ENCODE assay signal across 1 cellular context in genomic region chr3:183811638-183812037, GRCh38.
TF ChIP-seq lines count a peak whose summit lies in the region.

No MANE protein-coding gene starts in this region.

TF ChIP-seq in WTC11, 78 proteins besides CTCF, POLR2A, EP300 and RAD21 (continued from another document):
- TF ChIP-seq, protein P1, sequence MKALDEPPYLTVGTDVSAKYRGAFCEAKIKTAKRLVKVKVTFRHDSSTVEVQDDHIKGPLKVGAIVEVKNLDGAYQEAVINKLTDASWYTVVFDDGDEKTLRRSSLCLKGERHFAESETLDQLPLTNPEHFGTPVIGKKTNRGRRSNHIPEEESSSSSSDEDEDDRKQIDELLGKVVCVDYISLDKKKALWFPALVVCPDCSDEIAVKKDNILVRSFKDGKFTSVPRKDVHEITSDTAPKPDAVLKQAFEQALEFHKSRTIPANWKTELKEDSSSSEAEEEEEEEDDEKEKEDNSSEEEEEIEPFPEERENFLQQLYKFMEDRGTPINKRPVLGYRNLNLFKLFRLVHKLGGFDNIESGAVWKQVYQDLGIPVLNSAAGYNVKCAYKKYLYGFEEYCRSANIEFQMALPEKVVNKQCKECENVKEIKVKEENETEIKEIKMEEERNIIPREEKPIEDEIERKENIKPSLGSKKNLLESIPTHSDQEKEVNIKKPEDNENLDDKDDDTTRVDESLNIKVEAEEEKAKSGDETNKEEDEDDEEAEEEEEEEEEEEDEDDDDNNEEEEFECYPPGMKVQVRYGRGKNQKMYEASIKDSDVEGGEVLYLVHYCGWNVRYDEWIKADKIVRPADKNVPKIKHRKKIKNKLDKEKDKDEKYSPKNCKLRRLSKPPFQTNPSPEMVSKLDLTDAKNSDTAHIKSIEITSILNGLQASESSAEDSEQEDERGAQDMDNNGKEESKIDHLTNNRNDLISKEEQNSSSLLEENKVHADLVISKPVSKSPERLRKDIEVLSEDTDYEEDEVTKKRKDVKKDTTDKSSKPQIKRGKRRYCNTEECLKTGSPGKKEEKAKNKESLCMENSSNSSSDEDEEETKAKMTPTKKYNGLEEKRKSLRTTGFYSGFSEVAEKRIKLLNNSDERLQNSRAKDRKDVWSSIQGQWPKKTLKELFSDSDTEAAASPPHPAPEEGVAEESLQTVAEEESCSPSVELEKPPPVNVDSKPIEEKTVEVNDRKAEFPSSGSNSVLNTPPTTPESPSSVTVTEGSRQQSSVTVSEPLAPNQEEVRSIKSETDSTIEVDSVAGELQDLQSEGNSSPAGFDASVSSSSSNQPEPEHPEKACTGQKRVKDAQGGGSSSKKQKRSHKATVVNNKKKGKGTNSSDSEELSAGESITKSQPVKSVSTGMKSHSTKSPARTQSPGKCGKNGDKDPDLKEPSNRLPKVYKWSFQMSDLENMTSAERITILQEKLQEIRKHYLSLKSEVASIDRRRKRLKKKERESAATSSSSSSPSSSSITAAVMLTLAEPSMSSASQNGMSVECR (CRISPR knock-in tag; IDR thresholded peaks at IDR 0.05; ENCODE audit: borderline replicate concordance), result no peak
- TF ChIP-seq ZNF281 (CRISPR knock-in tag; IDR thresholded peaks at IDR 0.05) (no peak), JUN (CRISPR knock-in tag; IDR thresholded peaks at IDR 0.05) (no peak), ZNF671 (CRISPR knock-in tag; IDR thresholded peaks at IDR 0.05) (no peak), NR2C2 (CRISPR knock-in tag; IDR thresholded peaks at IDR 0.05) (no peak), AFF4 (CRISPR knock-in tag; IDR thresholded peaks at IDR 0.05; ENCODE audit: borderline replicate concordance) (no peak)
